Comparison of ENCODE assay signal across 8 cellular contexts in genomic region chr6:8743146-8743745, GRCh38.
DNase-seq lines count a peak whose midpoint lies in the region; ATAC-seq and TF ChIP-seq lines count a peak whose summit lies in the region.

No MANE protein-coding gene starts in this region.

- DNase-seq in DMS53 treated with DMSO at 0.1 percent for 48 hours (lab: John Stamatoyannopoulos, UW; ENCODE audit: unreplicated experiment) (peak; percentile 13), T47D (ENCODE audit: low read depth in 1 of 2, low spot score in 1 of 2) (peak; percentile 21 to 39), DMS 273 treated with DMSO at 0.1 percent for 48 hours (lab: John Stamatoyannopoulos, UW) (no peak), DMS153 (lab: John Stamatoyannopoulos, UW) (no peak), osteoblast (ENCODE audit: insufficient read length, low spot score, missing footprints) (no peak), superior temporal gyrus (ENCODE audit: extremely low spot score) (no peak)
- DNase-seq in Jurkat, Clone E6-1 (ENCODE audit: low read depth, low spot score): peak; percentile 3

- no peaks in the 10 kb centered on the region for H3K27me3 ChIP-seq in osteoblast (ENCODE audit: insufficient read depth, low read length)

- TF ChIP-seq CTCF in osteoblast (IDR thresholded peaks at IDR 0.05; ENCODE audit: extremely low read depth, low read depth, low read length): no peak

- H2AFZ ChIP-seq in osteoblast (ENCODE audit: low read length): no peak overlapping the region

- H3K79me2 ChIP-seq in osteoblast (ENCODE audit: insufficient read depth, low read length): no peaks in the 10 kb centered on the region

- H3K36me3 ChIP-seq in osteoblast (ENCODE audit: insufficient read depth, low read length): no peaks in the 10 kb centered on the region

- no peaks in the 10 kb centered on the region for H4K20me1 ChIP-seq in osteoblast (ENCODE audit: insufficient read depth, low read length)

- H3K9me3 ChIP-seq in osteoblast (ENCODE audit: low read depth, low read length): peaks cover 1% of the 10 kb centered on the region

- peak; percentile 63 for ATAC-seq in GM21367 (IDR thresholded peaks at IDR 0.05; ENCODE audit: unreplicated experiment)

- no peak overlapping the region for H3K4me2 ChIP-seq in osteoblast (ENCODE audit: insufficient read depth, low read length)

- in situ Hi-C loops in T47D (cut with HindIII; ENCODE audit: low pct_unique_long_range_greater_than_20kb, low sequenced_read_pairs): no loop called here

- no peak overlapping the region for H3K27ac ChIP-seq in osteoblast (ENCODE audit: low read depth, low read length)

- peak overlapping the region; percentile 41 for H3K4me3 ChIP-seq in Jurkat, Clone E6-1 (ENCODE audit: low read length)
- no peak overlapping the region for H3K4me3 ChIP-seq in osteoblast (ENCODE audit: insufficient read depth, low read length)

- H3K4me1 ChIP-seq in osteoblast (ENCODE audit: insufficient read depth, low read length): no peaks in the 10 kb centered on the region

Comparison
In these comparisons a context has a peak if more than half of its experiments do, and no peak if none do; other contexts are left out.
1. DNase-seq: peak in DMS53 treated with DMSO at 0.1 percent for 48 hours (single experiment), Jurkat, Clone E6-1 (single experiment) and T47D (2 of 2); none in DMS 273 treated with DMSO at 0.1 percent for 48 hours (single experiment), DMS153 (single experiment), osteoblast (single experiment) and superior temporal gyrus (single experiment).